ENCODE assay signal across 12 cellular contexts in the genomic region with DNA sequence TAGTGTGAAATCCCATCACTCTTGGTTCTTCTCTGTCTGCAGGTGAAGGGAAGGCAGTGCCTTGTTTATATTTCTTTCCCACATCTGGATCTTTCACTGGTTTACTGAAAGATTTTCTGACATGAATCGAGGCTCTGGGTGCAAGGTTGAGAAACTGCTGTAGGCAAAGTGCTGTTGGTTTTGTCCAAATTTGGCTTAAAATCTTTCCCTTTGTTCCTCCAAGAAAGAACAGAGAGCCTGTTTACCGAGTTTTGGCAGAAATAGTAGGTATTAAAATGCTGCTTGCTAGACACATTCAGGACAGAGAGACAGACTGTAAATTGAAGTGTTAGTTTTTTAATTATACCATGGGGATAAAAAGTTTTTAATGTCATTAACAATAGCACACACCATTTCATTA. TPM values are rescaled to one million over a fixed set of nuclear protein-coding genes. Genes with fewer than 3 reads are reported as not detected.
DNase-seq lines count a peak whose midpoint lies in the region; ATAC-seq and TF ChIP-seq lines count a peak whose summit lies in the region.
"Had no signal": no experiment of that assay in that cellular context is flagged by ENCODE, and none has a peak within 500 bp of the region (broad histone marks: within the 10 kb centered on the region; RNA-seq: fewer than 3 reads in every experiment).

No MANE protein-coding gene starts in this region.

- CTCF ChIA-PET in A673 (lab: Charles Lee) = no interaction called here

- H3K27me3 ChIP-seq in A673 (replicated peaks; ENCODE audit: insufficient read depth, low read depth, low read length, poor library complexity) = no peaks in the 10 kb centered on the region
- H3K27me3 ChIP-seq in heart left ventricle = no peaks in the 10 kb centered on the region

- no peak for DNase-seq in A673 (ENCODE audit: low spot score)
- DNase-seq in SK-N-MC (ENCODE audit: low read depth, low spot score) = no peak
- peak; percentile 57 for DNase-seq in globus pallidus (ENCODE audit: low spot score)
- DNase-seq in putamen (ENCODE audit: low spot score) = peak; percentile 32
- no peak for DNase-seq in amniotic stem cell (lab: John Stamatoyannopoulos, UW)
- no peak for DNase-seq in NCI-H526 treated with DMSO at 0.1 percent for 48 hours (lab: John Stamatoyannopoulos, UW)
- no peak for DNase-seq in heart left ventricle
- DNase-seq: C1 segment of cervical spinal cord; CD4-positive, alpha-beta T cell; DMS79 had no signal

- intact Hi-C loops in A673 (cut with micrococcal nuclease; ENCODE audit: unreplicated experiment) = no loop called here
- intact Hi-C loops in heart left ventricle (cut with DNase I) = loop anchor here in 4 of 10 donors (10.0 kb wide), 3 partner anchors 131 to 521 kb away; partner anchors contain the start of gene RANBP3L (in 1 of the 4)

- H3K4me3 ChIP-seq in A673 (ENCODE audit: low read depth, low read length, poor library complexity, severe bottlenecking) (no peak overlapping the region), SK-N-MC (no peak overlapping the region), heart left ventricle (no peak overlapping the region)
- H3K4me3 ChIP-seq: HAP-1 had no signal

- TF ChIP-seq CTCF in A673 (conservative IDR thresholded peaks at IDR 0.05; ENCODE audit: low read depth, low read length) (no peak), heart left ventricle (IDR thresholded peaks at IDR 0.05) (no peak)

- ATAC-seq in GM21526 (IDR thresholded peaks at IDR 0.05; ENCODE audit: low FRiP score, unreplicated experiment) (no peak), heart left ventricle (no peak)

- 82 to 86% (median 84%) methylated on average over 2 of the region's 2 CpGs for WGBS in heart left ventricle, 4 donors

- no peak for TF ChIP-seq POLR2A in heart left ventricle (IDR thresholded peaks at IDR 0.05)

- BruUV-seq in A673 (replicated peaks; lab: Mats Ljungman, UMichigan) = no TSS peak

- H3K4me1 ChIP-seq in A673 (ENCODE audit: insufficient read depth, low read length, poor library complexity, severe bottlenecking) (peaks cover 7% of the 10 kb centered on the region), heart left ventricle (no peaks in the 10 kb centered on the region)
- H3K4me1 ChIP-seq: HAP-1 had no signal

- POLR2A ChIA-PET in A673 (lab: Charles Lee; ENCODE audit: low non-redundant PET) = no interaction called here

- H3K9me3 ChIP-seq in A673 (ENCODE audit: low read depth, low read length, poor library complexity, severe bottlenecking) (no peaks in the 10 kb centered on the region), SK-N-MC (ENCODE audit: low read depth, low read length) (no peaks in the 10 kb centered on the region), heart left ventricle (no peaks in the 10 kb centered on the region)
- H3K9me3 ChIP-seq: HAP-1 had no signal

- H3K27ac ChIP-seq in A673 (ENCODE audit: low read depth, low read length, poor library complexity, severe bottlenecking) = peak overlapping the region; percentile 49
- H3K27ac ChIP-seq in SK-N-MC = peak overlapping the region; percentile 27; the same call in 1 of the 2 replicates
- no peak overlapping the region for H3K27ac ChIP-seq in heart left ventricle

- H3K36me3 ChIP-seq in A673 (ENCODE audit: insufficient read depth, low read length, poor library complexity, severe bottlenecking) = peaks cover 96% of the 10 kb centered on the region
- H3K36me3 ChIP-seq in SK-N-MC (ENCODE audit: insufficient read depth, low read length) = peaks cover 96% of the 10 kb centered on the region
- H3K36me3 ChIP-seq in heart left ventricle = peaks cover 0 to 98% (median 79%) of the 10 kb centered on the region in 9 donors

- no peak overlapping the region for H3K9ac ChIP-seq in SK-N-MC (ENCODE audit: insufficient read length)

RNA-seq across cellular contexts. Expression of gene SKP2, which starts 21.5 kb away (rescaled TPM):
- total RNA-seq in A673 (2021) = 133 and 154 TPM in 2 replicates
- 10 to 100 TPM in 1 of 9 donors, 1 to 10 TPM in 8; 3.4 to 12.0 (median 6.0) TPM for total RNA-seq in heart left ventricle
- 1 to 10 TPM; 1.6 to 1.9 TPM for polyA plus RNA-seq in heart left ventricle

RNA-seq across cellular contexts. Expression of gene LMBRD2, which starts 21.7 kb away (rescaled TPM):
- total RNA-seq in A673 (2021) (6.4 and 8.4 TPM in 2 replicates), heart left ventricle (10 to 100 TPM; 10.0 to 18.2 (median 13.9) TPM)
- polyA plus RNA-seq in heart left ventricle = 1 to 10 TPM; 2.6 to 5.2 TPM

Comparison
In these comparisons a context has a peak if more than half of its experiments do, and no peak if none do; other contexts are left out.
1. DNase-seq: peak in globus pallidus (single experiment) and putamen (single experiment); none in A673 (single experiment), SK-N-MC (single experiment), amniotic stem cell (single experiment), NCI-H526 treated with DMSO at 0.1 percent for 48 hours (single experiment) and heart left ventricle (0 of 5).
2. H3K27ac ChIP-seq: peak in A673 (single experiment) and SK-N-MC (single experiment); none in heart left ventricle (0 of 12).
3. RNA of gene SKP2, which starts 21.5 kb away (total RNA-seq): 133 to 154 TPM in A673; 3.4 to 12.0 TPM in heart left ventricle; every median in the first group is over 10 times any median in the second.